ENCODE assay signal across 12 cellular contexts in genomic region chr19:3683405-3683865, GRCh38. TPM values are rescaled to one million over a fixed set of nuclear protein-coding genes. Genes with fewer than 3 reads are reported as not detected.
DNase-seq lines count a peak whose midpoint lies in the region; ATAC-seq and TF ChIP-seq lines count a peak whose summit lies in the region.
"Had no signal": no experiment of that assay in that cellular context is flagged by ENCODE, and none has a peak within 500 bp of the region (broad histone marks: within the 10 kb centered on the region; RNA-seq: fewer than 3 reads in every experiment).

No MANE protein-coding gene starts in this region.

- ATAC-seq in WTC11, result peak; percentile 66
- ATAC-seq in HG03097 (IDR thresholded peaks at IDR 0.05; ENCODE audit: low FRiP score, unreplicated experiment), result no peak
- ATAC-seq: Panc1 had no signal

- TF ChIP-seq CTCF in WTC11 (IDR thresholded peaks at IDR 0.05) (no peak), nephron progenitor cell (IDR thresholded peaks at IDR 0.05) (no peak)

- H3K4me3 Mint-ChIP-seq in WTC11 (no peak overlapping the region), nephron progenitor cell (no peak overlapping the region)
- H3K4me3 Mint-ChIP-seq: activated naive CD8-positive, alpha-beta T cell had no signal

- peaks cover 39% of the 10 kb centered on the region for H3K4me1 Mint-ChIP-seq in WTC11
- peaks cover 53% of the 10 kb centered on the region for H3K4me1 Mint-ChIP-seq in nephron progenitor cell

- CTCF ChIA-PET in WTC11 (lab: Charles Lee), result interaction anchor here (0.6 to 2.4 kb wide), 4 partner anchors 9 to 28 kb away, joined by 4 to 8 read pairs (median 7); no protein-coding TSS in a partner anchor

- H3K36me3 Mint-ChIP-seq in WTC11 (peaks cover 20% of the 10 kb centered on the region), nephron progenitor cell (ENCODE audit: low read depth) (peaks cover 36% of the 10 kb centered on the region)
- H3K36me3 Mint-ChIP-seq: activated naive CD8-positive, alpha-beta T cell had no signal

- H3K27me3 ChIP-seq in BLaER1, result no peaks in the 10 kb centered on the region
- no peaks in the 10 kb centered on the region for H3K27me3 ChIP-seq in MG63

- peaks cover 93% of the 10 kb centered on the region for H4K20me1 ChIP-seq in BLaER1

- peak; percentile 67 for DNase-seq in WTC11 (ENCODE audit: low spot score)
- peak; percentile 85 for DNase-seq in cardiac septum (ENCODE audit: low spot score)
- peak; percentile 46 for DNase-seq in nephron progenitor cell
- no peak for DNase-seq in superior temporal gyrus (ENCODE audit: extremely low spot score)
- DNase-seq in MG63, result no peak
- DNase-seq in H4 (ENCODE audit: low spot score), result no peak
- DNase-seq: NCI-H1436 treated with DMSO at 0.1 percent for 48 hours; stimulated activated CD4-positive, alpha-beta T cell treated with anti-CD3 and anti-CD28 coated beads, Interleukin-1b, Interleukin-23, amount 100 ng/mL, for 48 hours had no signal

- H3K36me3 ChIP-seq in BLaER1 (peaks cover 3% of the 10 kb centered on the region; the same call in 1 of the 2 replicates), MG63 (peaks cover 3% of the 10 kb centered on the region; the same call in 1 of the 2 replicates)

- no peaks in the 10 kb centered on the region for H3K27me3 Mint-ChIP-seq in WTC11 (ENCODE audit: low read depth)
- H3K27me3 Mint-ChIP-seq in nephron progenitor cell (ENCODE audit: low read depth, poor library complexity), result no peaks in the 10 kb centered on the region
- H3K27me3 Mint-ChIP-seq: activated naive CD8-positive, alpha-beta T cell had no signal

- H3K27ac Mint-ChIP-seq in WTC11 (peak overlapping the region; percentile 84), nephron progenitor cell (no peak overlapping the region)
- H3K27ac Mint-ChIP-seq: activated naive CD8-positive, alpha-beta T cell had no signal

- H3K9me3 ChIP-seq in BLaER1 (peaks cover 5% of the 10 kb centered on the region; the same call in 1 of the 2 replicates), MG63 (no peaks in the 10 kb centered on the region)

- peaks cover 71% of the 10 kb centered on the region for H3K4me1 ChIP-seq in BLaER1

- H3K4me3 ChIP-seq in BLaER1, result peak overlapping the region; percentile 14; the same call in 1 of the 2 replicates
- H3K4me3 ChIP-seq in MG63, result no peak overlapping the region

- intact Hi-C loops in cardiac septum (cut with DNase I), result no loop called here

- POLR2A ChIA-PET in WTC11 (lab: Charles Lee), result no interaction called here

- H3K9me3 Mint-ChIP-seq in WTC11, result peaks cover 13% of the 10 kb centered on the region
- peaks cover 21% of the 10 kb centered on the region for H3K9me3 Mint-ChIP-seq in nephron progenitor cell

- peak overlapping the region; percentile 8; the same call in 1 of the 2 replicates for H3K9ac ChIP-seq in BLaER1

- peak overlapping the region; percentile 44; the same call in 1 of the 2 replicates for H3K27ac ChIP-seq in BLaER1

- H3K4me2 ChIP-seq in BLaER1, result peak overlapping the region; percentile 78

TF ChIP-seq in WTC11, 78 proteins besides CTCF, POLR2A, EP300 and RAD21:
- TF ChIP-seq GTF2I (CRISPR knock-in tag; conservative IDR thresholded peaks at IDR 0.05) (peak; percentile 88; the same call in 1 of the 2 replicates), CDX4 (CRISPR knock-in tag; IDR thresholded peaks at IDR 0.05; ENCODE audit: borderline replicate concordance) (no peak), ZNF281 (CRISPR knock-in tag; IDR thresholded peaks at IDR 0.05) (peak; percentile 95), FOXP1 (CRISPR knock-in tag; IDR thresholded peaks at IDR 0.05; ENCODE audit: borderline replicate concordance) (peak; percentile 43; the same call in 1 of the 2 replicates), TCF7 (CRISPR knock-in tag; IDR thresholded peaks at IDR 0.05; ENCODE audit: low read depth) (no peak), ZNF423 (CRISPR knock-in tag; IDR thresholded peaks at IDR 0.05) (peak; percentile 89), ATF2 (CRISPR knock-in tag; IDR thresholded peaks at IDR 0.05; ENCODE audit: borderline replicate concordance, low read depth) (no peak), STAT6 (CRISPR knock-in tag; conservative IDR thresholded peaks at IDR 0.05; ENCODE audit: low read depth) (no peak)

RNA-seq across cellular contexts. Expression of gene PIP5K1C, which starts 16.8 kb away (rescaled TPM):
- total RNA-seq in WTC11 (2021), result 34.0 to 36.2 TPM (median 36.0 TPM) in 3 replicates
- 38.2 TPM for total RNA-seq in cardiac septum
- 2.8 and 5.6 TPM in 2 replicates for total RNA-seq in MG63 (2014; rRNA removed; shearing (Covaris generic); ENCODE audit: low replicate concordance)
- total RNA-seq in H4 (2014; rRNA removed; shearing (Covaris generic)), result 5.3 and 6.8 TPM in 2 replicates

RNA-seq across cellular contexts. Expression of gene TJP3, which starts 24.7 kb away (rescaled TPM):
- 36.2 to 44.0 TPM (median 39.7 TPM) in 3 replicates for total RNA-seq in WTC11 (2021)
- not detected for total RNA-seq in cardiac septum
- total RNA-seq in MG63 (2014; rRNA removed; shearing (Covaris generic); ENCODE audit: low replicate concordance), result not detected in 2 replicates
- 1.5 TPM in 1 of 2 replicates, not detected in the other for total RNA-seq in H4 (2014; rRNA removed; shearing (Covaris generic))

RNA-seq across cellular contexts. Expression of gene CACTIN, which starts 56.8 kb away (rescaled TPM):
- 39.3 to 43.0 TPM (median 42.2 TPM) in 3 replicates for total RNA-seq in WTC11 (2021)
- 10.7 TPM for total RNA-seq in cardiac septum
- 13.1 and 25.3 TPM in 2 replicates for total RNA-seq in MG63 (2014; rRNA removed; shearing (Covaris generic); ENCODE audit: low replicate concordance)
- 12.1 and 13.9 TPM in 2 replicates for total RNA-seq in H4 (2014; rRNA removed; shearing (Covaris generic))

Comparison
In these comparisons a context has a peak if more than half of its experiments do, and no peak if none do; other contexts are left out.
1. DNase-seq: peak in WTC11 (single experiment), cardiac septum (single experiment) and nephron progenitor cell (single experiment); none in superior temporal gyrus (single experiment), MG63 (single experiment) and H4 (single experiment).
2. RNA of gene TJP3, which starts 24.7 kb away (total RNA-seq): 36.2 to 44.0 TPM in WTC11; not detected in cardiac septum (single experiment), 1.5 TPM in H4 and not detected in MG63; every median in the first group is over 10 times any median in the second.